Comparison of ENCODE assay signal across 7 cellular contexts in genomic region chr21:31554511-31555022, GRCh38.
DNase-seq lines count a peak whose midpoint lies in the region; ATAC-seq and TF ChIP-seq lines count a peak whose summit lies in the region.

No MANE protein-coding gene starts in this region.

- H3K27me3 Mint-ChIP-seq in activated T-cell treated with anti-CD3 and anti-CD28 coated beads, Interleukin-2, amount 50 U/mL, for 4 hours (ENCODE audit: low read depth) = peaks cover 25% of the 10 kb centered on the region

- H3K9me3 Mint-ChIP-seq in activated T-cell treated with anti-CD3 and anti-CD28 coated beads, Interleukin-2, amount 50 U/mL, for 4 hours = no peaks in the 10 kb centered on the region

- no peak overlapping the region for H4K8ac ChIP-seq in mesendoderm (ENCODE audit: low read depth, low read length)

- intact Hi-C loops in tibial artery (cut with DNase I; ENCODE audit: low total_unique reads) = no loop called here

- H3K4me3 ChIP-seq in mesendoderm (ENCODE audit: low read length) (no peak overlapping the region), tibial artery (no peak overlapping the region)

- H3K4ac ChIP-seq in mesendoderm (ENCODE audit: low read depth, low read length) = peak overlapping the region; percentile 83

- peak overlapping the region; percentile 81 for H3K18ac ChIP-seq in mesendoderm (ENCODE audit: low read length)

- peaks cover 34% of the 10 kb centered on the region for H3K79me2 ChIP-seq in mesendoderm (ENCODE audit: control insufficient read depth, insufficient read depth, low read length)

- H3K4me1 Mint-ChIP-seq in activated T-cell treated with anti-CD3 and anti-CD28 coated beads, Interleukin-2, amount 50 U/mL, for 4 hours (ENCODE audit: low read depth) = peaks cover 35% of the 10 kb centered on the region

- ATAC-seq in GM21381 (IDR thresholded peaks at IDR 0.05; ENCODE audit: unreplicated experiment) = peak; percentile 35
- peak; percentile 54 for ATAC-seq in HG03460 (IDR thresholded peaks at IDR 0.05; ENCODE audit: unreplicated experiment)
- peak; percentile 7 to 15 for ATAC-seq in activated T-cell treated with anti-CD3 and anti-CD28 coated beads, Interleukin-2, amount 50 U/mL, for 4 hours
- ATAC-seq in GM19467 (IDR thresholded peaks at IDR 0.05; ENCODE audit: unreplicated experiment) = no peak

- H3K27ac ChIP-seq in mesendoderm (ENCODE audit: low read depth, low read length) = peak overlapping the region; percentile 49
- H3K27ac ChIP-seq in tibial artery = no peak overlapping the region

- TF ChIP-seq CTCF in tibial artery (IDR thresholded peaks at IDR 0.05) = no peak

- H3K4me2 ChIP-seq in mesendoderm (ENCODE audit: low read length) = no peak overlapping the region

- H3K27me3 ChIP-seq in mesendoderm (ENCODE audit: insufficient read depth, low read length, poor library complexity) (no peaks in the 10 kb centered on the region), tibial artery (peaks cover 0 to 33% of the 10 kb centered on the region in 2 donors)

- no CpG with 5 or more reads among the region's 7 CpGs for WGBS in mesendoderm (ENCODE audit: extremely low coverage, insufficient coverage, low lambda C conversion rate)

- no peak overlapping the region for H4K5ac ChIP-seq in mesendoderm (ENCODE audit: low read length)

- H3K4me1 ChIP-seq in mesendoderm (ENCODE audit: control insufficient read depth, low read depth, low read length) = peaks cover 21% of the 10 kb centered on the region
- H3K4me1 ChIP-seq in tibial artery = peaks cover 0 to 21% (median 18%) of the 10 kb centered on the region in 4 donors

- no peak overlapping the region for H3K4me3 Mint-ChIP-seq in activated T-cell treated with anti-CD3 and anti-CD28 coated beads, Interleukin-2, amount 50 U/mL, for 4 hours

- no peak overlapping the region for H2BK15ac ChIP-seq in mesendoderm (replicated peaks; ENCODE audit: low read depth)

- peak overlapping the region; percentile 5 for H2BK5ac ChIP-seq in mesendoderm (ENCODE audit: low read length)

- no peak overlapping the region for H3K23ac ChIP-seq in mesendoderm (ENCODE audit: low read length)

- H3K56ac ChIP-seq in mesendoderm (ENCODE audit: low read length) = peak overlapping the region; percentile 77

- H3K36me3 Mint-ChIP-seq in activated T-cell treated with anti-CD3 and anti-CD28 coated beads, Interleukin-2, amount 50 U/mL, for 4 hours (ENCODE audit: insufficient read depth) = no peaks in the 10 kb centered on the region

- peak overlapping the region; percentile 97 for H2BK120ac ChIP-seq in mesendoderm (ENCODE audit: low read depth, low read length)

- DNase-seq in activated T-cell treated with anti-CD3 and anti-CD28 coated beads, Interleukin-2, amount 50 U/mL, for 4 hours = peak; percentile 34
- peak; percentile 90 for DNase-seq in mesendoderm
- DNase-seq in tibial artery = no peak
- DNase-seq in NK-92 treated with Interleukin-12 subunit alpha and Interleukin-12 subunit beta, amount 100 ng/mL, for 24 hours (lab: John Stamatoyannopoulos, UW) = no peak

- no peak overlapping the region for H2AK5ac ChIP-seq in mesendoderm (ENCODE audit: low read length)

- no peaks in the 10 kb centered on the region for H3K36me3 ChIP-seq in mesendoderm (ENCODE audit: control insufficient read depth, insufficient read depth, low read length)
- no peaks in the 10 kb centered on the region for H3K36me3 ChIP-seq in tibial artery

- H3K9ac ChIP-seq in mesendoderm (ENCODE audit: low read length) = peak overlapping the region; percentile 47

- no peaks in the 10 kb centered on the region for H3K9me3 ChIP-seq in tibial artery

- H3K79me1 ChIP-seq in mesendoderm (ENCODE audit: low read length) = peaks cover 9% of the 10 kb centered on the region

Comparison
In these comparisons a context has a peak if more than half of its experiments do, and no peak if none do; other contexts are left out.
1. DNase-seq: peak in activated T-cell treated with anti-CD3 and anti-CD28 coated beads, Interleukin-2, amount 50 U/mL, for 4 hours (single experiment) and mesendoderm (single experiment); none in tibial artery (0 of 2) and NK-92 treated with Interleukin-12 subunit alpha and Interleukin-12 subunit beta, amount 100 ng/mL, for 24 hours (single experiment).